8 cellular contexts compared by ENCODE assay signal in genomic region chr19:13024958-13025653, GRCh38. TPM values are rescaled to one million over a fixed set of nuclear protein-coding genes. Genes with fewer than 3 reads are reported as not detected.
A peak's percentile ranks its signal among the peaks of the same experiment; 100 is the strongest.
DNase-seq lines count a peak whose midpoint lies in the region; ATAC-seq and TF ChIP-seq lines count a peak whose summit lies in the region.
"Had no signal": no experiment of that assay in that cellular context is flagged by ENCODE, and none has a peak within 500 bp of the region (broad histone marks: within the 10 kb centered on the region; RNA-seq: fewer than 3 reads in every experiment).

No MANE protein-coding gene starts in this region.

- H3K27ac ChIP-seq in temporal lobe (ENCODE audit: low read depth, low read length) (peak overlapping the region; percentile 100), PC-9 (no peak overlapping the region)

- CTCF ChIA-PET in activated CD4-positive, alpha-beta T cell treated with anti-CD3 and anti-CD28 coated beads for 36 hours (lab: Charles Lee): interaction anchor here (0.7 to 1.8 kb wide), 2 partner anchors 36 to 48 kb away, joined by 4 to 6 read pairs; no protein-coding TSS in a partner anchor
- CTCF ChIA-PET in PC-9 (lab: Charles Lee): no interaction called here

- H3K9me3 ChIP-seq in PC-9 (ENCODE audit: insufficient read depth, low read depth): no peaks in the 10 kb centered on the region

- H3K9me3 Mint-ChIP-seq in activated CD4-positive, alpha-beta T cell treated with anti-CD3 and anti-CD28 coated beads for 36 hours (ENCODE audit: low read depth): no peaks in the 10 kb centered on the region

- in situ Hi-C loops in astrocyte of the cerebellum (cut with HindIII; ENCODE audit: low sequenced_read_pairs): loop anchor here (5.0 kb wide), 1 partner anchor 37 kb away; no protein-coding TSS in a partner anchor

- H3K79me2 ChIP-seq in PC-9 (ENCODE audit: low read depth): no peaks in the 10 kb centered on the region

- H3K4me1 Mint-ChIP-seq in activated CD4-positive, alpha-beta T cell treated with anti-CD3 and anti-CD28 coated beads for 36 hours: peaks cover 18% of the 10 kb centered on the region

- BruUV-seq in PC-9 (replicated peaks; lab: Mats Ljungman, UMichigan): no TSS peak

- no peak for TF ChIP-seq CTCF in astrocyte of the cerebellum (IDR thresholded peaks at IDR 0.05; ENCODE audit: low read depth, low read length, missing control alignments)
- no peak for TF ChIP-seq CTCF in PC-9 (conservative IDR thresholded peaks at IDR 0.05)

- H3K27me3 ChIP-seq in PC-9 (ENCODE audit: insufficient read depth, low read depth): peaks cover 8% of the 10 kb centered on the region; the same call in 1 of the 2 replicates

- peaks cover 5% of the 10 kb centered on the region; the same call in 1 of the 2 replicates for H3F3A ChIP-seq in PC-9 (ENCODE audit: insufficient read depth, low read depth)

- no peak overlapping the region for H3K27ac Mint-ChIP-seq in activated CD4-positive, alpha-beta T cell treated with anti-CD3 and anti-CD28 coated beads for 36 hours

- DNase-seq in HT-29 (ENCODE audit: low spot score): peak; percentile 43
- DNase-seq in astrocyte of the cerebellum (ENCODE audit: low read depth): no peak
- DNase-seq in left colon: peak; percentile 38 to 65
- no peak for DNase-seq in activated CD4-positive, alpha-beta T cell treated with anti-CD3 and anti-CD28 coated beads for 36 hours
- DNase-seq in PC-9: no peak
- DNase-seq: SW 1271 had no signal

- H2AFZ ChIP-seq in PC-9: no peak overlapping the region

- intact Hi-C loops in left colon (cut with DNase I, micrococcal nuclease) (no loop called here), PC-9 (cut with micrococcal nuclease; ENCODE audit: unreplicated experiment) (no loop called here)
- intact Hi-C loops in activated CD4-positive, alpha-beta T cell treated with anti-CD3 and anti-CD28 coated beads for 36 hours (cut with DNase I, micrococcal nuclease): no loop called here

- peaks cover 28% of the 10 kb centered on the region for H3K27me3 Mint-ChIP-seq in activated CD4-positive, alpha-beta T cell treated with anti-CD3 and anti-CD28 coated beads for 36 hours

- no peaks in the 10 kb centered on the region for H3K4me1 ChIP-seq in PC-9 (replicated peaks; ENCODE audit: insufficient read depth)

- H3K36me3 ChIP-seq in PC-9 (ENCODE audit: low read depth): no peaks in the 10 kb centered on the region

- H3K4me2 ChIP-seq in PC-9: no peak overlapping the region

- H4K20me1 ChIP-seq in PC-9 (ENCODE audit: insufficient read depth): no peaks in the 10 kb centered on the region

- H3K4me3 ChIP-seq in astrocyte of the cerebellum (ENCODE audit: low read depth, low read length) (peak overlapping the region; percentile 84), PC-9 (no peak overlapping the region)

- ATAC-seq in left colon: peak; percentile 28
- no peak for ATAC-seq in GM21529 (IDR thresholded peaks at IDR 0.05; ENCODE audit: unreplicated experiment)
- ATAC-seq in activated CD4-positive, alpha-beta T cell treated with anti-CD3 and anti-CD28 coated beads for 36 hours: no peak

- H3K9me2 ChIP-seq in PC-9 (ENCODE audit: insufficient read depth): no peaks in the 10 kb centered on the region

- H3K36me3 Mint-ChIP-seq in activated CD4-positive, alpha-beta T cell treated with anti-CD3 and anti-CD28 coated beads for 36 hours (ENCODE audit: low read depth): peaks cover 8% of the 10 kb centered on the region

- no peak overlapping the region for H3K4me3 Mint-ChIP-seq in activated CD4-positive, alpha-beta T cell treated with anti-CD3 and anti-CD28 coated beads for 36 hours

- POLR2A ChIA-PET in activated CD4-positive, alpha-beta T cell treated with anti-CD3 and anti-CD28 coated beads for 36 hours (lab: Charles Lee): no interaction called here
- POLR2A ChIA-PET in PC-9 (lab: Charles Lee; ENCODE audit: unreplicated experiment): no interaction called here

RNA-seq across cellular contexts. Expression of gene NFIX, which starts 29.8 kb away (rescaled TPM):
- total RNA-seq in HT-29 (2014; rRNA removed; shearing (Covaris generic)): 22.4 and 32.3 TPM in 2 replicates
- total RNA-seq in left colon (10 to 100 TPM; 49.8 to 61.7 TPM), temporal lobe (185 TPM), PC-9 (2021) (19.7 and 24.2 TPM in 2 replicates)
- total RNA-seq in activated CD4-positive, alpha-beta T cell treated with anti-CD3 and anti-CD28 coated beads for 36 hours: 1 to 10 TPM; 4.3 to 4.8 TPM

RNA-seq across cellular contexts. Expression of gene DAND5, which starts 55.7 kb away (rescaled TPM):
- total RNA-seq in HT-29 (2014; rRNA removed; shearing (Covaris generic)): 0.31 TPM in 1 of 2 replicates, not detected in the other
- under 1 TPM; 0.18 to 0.50 TPM for total RNA-seq in left colon
- not detected for total RNA-seq in temporal lobe
- total RNA-seq in activated CD4-positive, alpha-beta T cell treated with anti-CD3 and anti-CD28 coated beads for 36 hours: under 1 TPM; 0.21 to 0.25 TPM
- total RNA-seq in PC-9 (2021): 0.20 and 0.28 TPM in 2 replicates

Comparison
In these comparisons a context has a peak if more than half of its experiments do, and no peak if none do; other contexts are left out.
1. DNase-seq: peak in HT-29 (single experiment) and left colon (2 of 2); none in astrocyte of the cerebellum (single experiment), activated CD4-positive, alpha-beta T cell treated with anti-CD3 and anti-CD28 coated beads for 36 hours (single experiment) and PC-9 (0 of 2).